In the genomic region with DNA sequence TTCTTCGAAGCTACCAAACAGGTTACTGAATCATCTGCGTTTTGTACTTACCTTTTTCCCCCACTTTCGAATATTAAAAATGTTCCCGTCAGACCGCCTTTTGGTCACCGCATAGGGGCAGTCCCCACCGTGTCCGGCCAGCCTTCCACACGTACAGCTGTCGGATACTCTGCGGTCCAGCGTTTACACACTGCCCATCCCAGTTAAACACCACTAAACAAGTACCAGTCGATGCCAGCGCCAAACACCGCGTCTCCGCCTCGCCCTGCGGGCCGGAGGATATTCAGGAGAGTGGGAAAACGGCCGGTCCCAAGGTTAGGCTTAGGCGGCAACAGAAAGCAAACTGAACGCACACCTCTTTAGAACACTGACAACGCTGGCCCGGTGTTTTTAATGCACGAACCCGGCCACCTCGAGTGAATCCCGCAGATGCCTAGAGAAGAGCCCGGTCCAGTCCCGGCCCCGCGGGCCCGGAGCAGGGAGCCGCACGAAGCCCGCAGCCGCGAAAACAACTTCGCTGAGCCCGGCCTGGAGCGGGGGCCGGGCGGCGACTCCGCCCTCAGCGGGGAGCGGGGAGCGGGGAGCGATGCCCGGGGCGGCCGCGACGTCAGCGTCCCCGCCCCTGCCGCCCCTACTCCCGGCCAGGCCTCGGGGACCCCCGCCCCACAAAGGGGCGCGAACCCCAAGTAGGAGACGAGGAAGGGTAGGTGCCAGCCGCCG, we compare ENCODE assay signal across 8 cellular contexts. TPM values are rescaled to one million over a fixed set of nuclear protein-coding genes. Genes with fewer than 3 reads are reported as not detected.
DNase-seq lines count a peak whose midpoint lies in the region; ATAC-seq, FAIRE-seq and TF ChIP-seq lines count a peak whose summit lies in the region.

No MANE protein-coding gene starts in this region.

- no peaks in the 10 kb centered on the region for H3K36me3 ChIP-seq in body of pancreas (replicated peaks in 1 of 2; ENCODE audit: insufficient read depth in 1 of 2, low read depth in 2 of 2)
- H3K36me3 ChIP-seq in small intestine (ENCODE audit: control insufficient read depth in 2 of 2, insufficient read depth in 2 of 2, low read length in 2 of 2), result no peaks in the 10 kb centered on the region

- POLR2A ChIA-PET in AG04449 (lab: Yijun Ruan, JAX), result interaction anchor here (0.9 to 1.5 kb wide), 3 partner anchors 11 to 33 kb away, joined by 3 to 8 read pairs (median 6); partner anchors contain the start of genes KLHL21 and ZBTB48

- peak in 2 of 3 donors; percentile 51 to 61 for TF ChIP-seq POLR2A in body of pancreas (IDR thresholded peaks at IDR 0.05)

- no peak for TF ChIP-seq CTCF in AG04449 (IDR thresholded peaks at IDR 0.05; ENCODE audit: insufficient read depth, low read length, missing control alignments)
- peak in 2 of 7 experiments; percentile 12 to 22 for TF ChIP-seq CTCF in body of pancreas (IDR thresholded peaks at IDR 0.05)

- 0% methylated on average over 16 to 44 of the region's 67 CpGs for WGBS in body of pancreas, 2 donors
- 0 to 1% (median 1%) methylated on average over 44 to 67 of the region's 67 CpGs for WGBS in small intestine, 3 donors

- H3K9me3 ChIP-seq in body of pancreas (no peaks in the 10 kb centered on the region), small intestine (ENCODE audit: control insufficient read depth, low read depth) (no peaks in the 10 kb centered on the region)

- H3K4me1 ChIP-seq in body of pancreas (peaks cover 23% of the 10 kb centered on the region), small intestine (ENCODE audit: control insufficient read depth in 2 of 2, insufficient read depth in 1 of 2, low read depth in 1 of 2, low read length in 1 of 2) (no peaks in the 10 kb centered on the region)

- ATAC-seq in HG02678 (IDR thresholded peaks at IDR 0.05; ENCODE audit: unreplicated experiment), result peak; percentile 31
- ATAC-seq in body of pancreas, result peak; percentile 66

- intact Hi-C loops in body of pancreas (cut with DNase I), result no loop called here

- no peak for FAIRE-seq in small intestine (lab: Jason Lieb, UNC)

- CTCF ChIA-PET in AG04449 (lab: Yijun Ruan, JAX), result interaction anchor here (0.7 to 1.7 kb wide), 6 partner anchors 9 to 123 kb away, joined by 3 to 6 read pairs (median 4); partner anchors contain the start of genes KLHL21 and NOL9

- H3K27me3 ChIP-seq in body of pancreas, result no peaks in the 10 kb centered on the region
- H3K27me3 ChIP-seq in small intestine (ENCODE audit: control insufficient read depth in 2 of 2, insufficient read depth in 2 of 2, low read length in 2 of 2), result no peaks in the 10 kb centered on the region

- DNase-seq in AG04449 (ENCODE audit: low read depth, low spot score) (no peak), G401 (ENCODE audit: low spot score) (peak; percentile 56), NCI-H2227 (lab: John Stamatoyannopoulos, UW; ENCODE audit: unreplicated experiment) (peak; percentile 84), body of pancreas (peak; percentile 53 to 59 (median 57)), islet precursor cell (peak; percentile 73), small intestine (peak; percentile 62), cortex of kidney (lab: John Stamatoyannopoulos, UW) (no peak)

- H3K4me3 ChIP-seq in AG04449 (ENCODE audit: low read depth, low read length) (peak overlapping the region; percentile 85), body of pancreas (peak overlapping the region; percentile 59 to 71), small intestine (ENCODE audit: low read depth in 1 of 2, low read length in 2 of 2) (peak overlapping the region; percentile 85 to 99)

- H3K27ac ChIP-seq in body of pancreas, result peak overlapping the region; percentile 76 to 90 (median 88)
- H3K27ac ChIP-seq in small intestine (ENCODE audit: low read depth in 1 of 2, low read length in 1 of 2), result peak overlapping the region; percentile 88 to 91

- in situ Hi-C loops in G401 (cut with HindIII; ENCODE audit: low sequenced_read_pairs), result no loop called here

RNA-seq across cellular contexts. Expression of gene PHF13, which starts 0.7 kb away (rescaled TPM):
- total RNA-seq in G401 (2014; rRNA removed; shearing (Covaris generic)), result 23.0 and 34.2 TPM in 2 replicates
- 1 to 10 TPM; 6.2 to 9.6 TPM for total RNA-seq in body of pancreas
- polyA plus RNA-seq in small intestine, result 1 to 10 TPM; 4.0 to 5.0 (median 4.6) TPM

RNA-seq across cellular contexts. Expression of gene KLHL21, which starts 10.1 kb away (rescaled TPM):
- 39.6 and 44.3 TPM in 2 replicates for total RNA-seq in G401 (2014; rRNA removed; shearing (Covaris generic))
- 10 to 100 TPM; 38.4 to 60.0 TPM for total RNA-seq in body of pancreas
- 10 to 100 TPM in 1 of 3 donors, 1 to 10 TPM in 2; 3.1 to 10.5 (median 4.1) TPM for polyA plus RNA-seq in small intestine

RNA-seq across cellular contexts. Expression of gene THAP3, which starts 11.9 kb away (rescaled TPM):
- total RNA-seq in G401 (2014; rRNA removed; shearing (Covaris generic)), result 41.9 and 44.5 TPM in 2 replicates
- total RNA-seq in body of pancreas, result 10 to 100 TPM; 11.9 to 18.9 TPM
- 10 to 100 TPM; 14.3 to 35.1 (median 19.5) TPM for polyA plus RNA-seq in small intestine

RNA-seq across cellular contexts. Expression of gene ZBTB48, which starts 33.0 kb away (rescaled TPM):
- total RNA-seq in G401 (2014; rRNA removed; shearing (Covaris generic)), result 24.1 and 27.7 TPM in 2 replicates
- 10 to 100 TPM; 17.4 to 37.6 TPM for total RNA-seq in body of pancreas
- polyA plus RNA-seq in small intestine, result 100 to 1,000 TPM in 2 of 3 donors, 10 to 100 TPM in 1; 19.9 to 164 (median 121) TPM

RNA-seq across cellular contexts. Expression of gene TAS1R1, which starts 57.7 kb away (rescaled TPM):
- total RNA-seq in G401 (2014; rRNA removed; shearing (Covaris generic)), result not detected in 2 replicates
- not detected for total RNA-seq in body of pancreas
- under 1 TPM in 2 of 3 donors, not detected in 1; 0.13 to 0.27 TPM for polyA plus RNA-seq in small intestine

Comparison
In these comparisons a context has a peak if more than half of its experiments do, and no peak if none do; other contexts are left out.
1. DNase-seq: peak in G401 (single experiment), NCI-H2227 (single experiment), body of pancreas (4 of 4), islet precursor cell (single experiment) and small intestine (single experiment); none in AG04449 (single experiment) and cortex of kidney (single experiment).
2. Peak in every context shown above with its lines, with median percentiles within 50 percentile points of each other: H3K4me3 ChIP-seq.